Comparison of ENCODE assay signal across 1 cellular context in genomic region chr1:70411360-70411844, GRCh38.
TF ChIP-seq lines count a peak whose summit lies in the region.

No MANE protein-coding gene starts in this region.

TF ChIP-seq in K562, 482 proteins besides CTCF, POLR2A, EP300 and RAD21 (continued from another document and continues in another):
- TF ChIP-seq GTF2E2 (tag; IDR thresholded peaks at IDR 0.05) = peak; percentile 44; the same call in 1 of the 2 replicates
- no peak for TF ChIP-seq ETS1 (conservative IDR thresholded peaks at IDR 0.05; ENCODE audit: control insufficient read depth, low read depth, low read length)
- TF ChIP-seq NKRF (IDR thresholded peaks at IDR 0.05; ENCODE audit: borderline replicate concordance) = peak; percentile 37
- peak in 1 of 2 experiments; percentile 12; a peak in 3 of 4 replicates for TF ChIP-seq ARNT (IDR thresholded peaks at IDR 0.05)
- no peak for TF ChIP-seq ZBTB49 (CRISPR knock-in tag; IDR thresholded peaks at IDR 0.05; ENCODE audit: borderline replicate concordance)
- TF ChIP-seq TEAD1 (CRISPR knock-in tag; IDR thresholded peaks at IDR 0.05) = no peak
- TF ChIP-seq CREB3L1 (IDR thresholded peaks at IDR 0.05; ENCODE audit: borderline replicate concordance, low read depth) = peak; percentile 39; the same call in 1 of the 2 replicates
- TF ChIP-seq YY1 (IDR thresholded peaks at IDR 0.05; ENCODE audit: borderline replicate concordance in 1 of 3, control insufficient read depth in 1 of 3, extremely low read depth in 1 of 3, insufficient read depth in 3 of 3, insufficient read length in 1 of 3, insufficient replicate concordance in 2 of 3, low read depth in 1 of 3, low read length in 2 of 3) = peak in 1 of 3 experiments; percentile 11
- no peak for TF ChIP-seq YBX1 (IDR thresholded peaks at IDR 0.05)
- TF ChIP-seq NR4A1 (CRISPR knock-in tag; IDR thresholded peaks at IDR 0.05) = no peak
- TF ChIP-seq NR4A1 (tag; IDR thresholded peaks at IDR 0.05) = no peak
- TF ChIP-seq IRF1 (CRISPR knock-in tag; IDR thresholded peaks at IDR 0.05; ENCODE audit: borderline replicate concordance) = 0 out of 2 replicates have a peak, but pooled peaks have one; percentile 21
- peak; percentile 29; the same call in 1 of the 2 replicates for TF ChIP-seq CLOCK (CRISPR knock-in tag; IDR thresholded peaks at IDR 0.05; ENCODE audit: borderline replicate concordance)
- no peak for TF ChIP-seq THAP12 (CRISPR knock-in tag; IDR thresholded peaks at IDR 0.05)
- TF ChIP-seq ZNF609 (CRISPR knock-in tag; IDR thresholded peaks at IDR 0.05; ENCODE audit: borderline replicate concordance) = no peak
- TF ChIP-seq LEF1 (IDR thresholded peaks at IDR 0.05) = no peak
- no peak for TF ChIP-seq FOXJ3 (CRISPR knock-in tag; IDR thresholded peaks at IDR 0.05)
- no peak for TF ChIP-seq RFX1 (IDR thresholded peaks at IDR 0.05)
- TF ChIP-seq MXD1 (CRISPR knock-in tag; IDR thresholded peaks at IDR 0.05; ENCODE audit: borderline replicate concordance, poor library complexity, severe bottlenecking) = no peak
- peak; percentile 5 for TF ChIP-seq HNRNPLL (IDR thresholded peaks at IDR 0.05; ENCODE audit: low read depth, low read length, poor library complexity, severe bottlenecking)
- peak; percentile 75 for TF ChIP-seq POLR2G (IDR thresholded peaks at IDR 0.05; ENCODE audit: low read depth, low read length)
- TF ChIP-seq FOXK1 (CRISPR knock-in tag; IDR thresholded peaks at IDR 0.05; ENCODE audit: borderline replicate concordance) = peak; percentile 81; the same call in 1 of the 2 replicates
- no peak for TF ChIP-seq E2F6 (IDR thresholded peaks at IDR 0.05; ENCODE audit: borderline replicate concordance in 1 of 2, extremely low read depth in 1 of 2, insufficient read depth in 1 of 2, insufficient read length in 1 of 2, low read depth in 1 of 2, low read length in 1 of 2, poor library complexity in 1 of 2, severe bottlenecking in 1 of 2)
- peak; percentile 75; the same call in 1 of the 2 replicates for TF ChIP-seq LARP7 (IDR thresholded peaks at IDR 0.05)
- no peak for TF ChIP-seq DNMT1 (IDR thresholded peaks at IDR 0.05)
- TF ChIP-seq CXXC5 (CRISPR knock-in tag; IDR thresholded peaks at IDR 0.05) = no peak
- TF ChIP-seq SRSF3 (IDR thresholded peaks at IDR 0.05; ENCODE audit: insufficient read depth, low read length) = 0 out of 2 replicates have a peak, but pooled peaks have one; percentile 19
